ENCODE assay signal across 16 cellular contexts in the genomic region with DNA sequence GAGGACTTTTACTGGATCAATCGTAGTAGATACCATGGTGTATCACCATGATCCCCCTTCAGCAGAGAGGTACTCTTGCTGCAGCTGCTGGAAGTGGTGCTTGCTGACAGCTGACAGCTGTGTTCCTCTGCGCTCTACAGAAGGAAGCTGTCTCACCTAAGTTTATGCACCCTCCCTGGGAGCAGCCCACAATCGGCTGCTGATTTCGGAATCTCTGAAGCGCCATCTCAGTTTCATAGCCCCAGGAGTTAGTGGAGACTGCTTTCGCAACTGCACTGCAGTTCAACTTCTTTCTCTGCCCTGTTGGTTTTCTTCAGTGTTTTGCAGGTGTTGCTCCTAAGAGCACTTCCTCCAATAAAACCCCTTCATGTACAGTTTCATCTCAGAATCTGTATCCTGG.
DNase-seq lines count a peak whose midpoint lies in the region; FAIRE-seq and TF ChIP-seq lines count a peak whose summit lies in the region.
"Had no signal": no experiment of that assay in that cellular context is flagged by ENCODE, and none has a peak within 500 bp of the region (broad histone marks: within the 10 kb centered on the region; RNA-seq: fewer than 3 reads in every experiment).

No MANE protein-coding gene starts in this region.

- DNase-seq in HFFc6, result no peak
- DNase-seq in SKM-1 treated with dmso at 0.1 percent for 144 hours (lab: John Stamatoyannopoulos, UW; ENCODE audit: unreplicated experiment), result peak; percentile 29
- peak; percentile 1 for DNase-seq in fibroblast of mammary gland (ENCODE audit: low read depth)
- DNase-seq in smooth muscle cell (lab: John Stamatoyannopoulos, UW; ENCODE audit: unreplicated experiment), result no peak
- DNase-seq in substantia nigra (lab: John Stamatoyannopoulos, UW), result no peak
- DNase-seq in NCI-H1105 (lab: John Stamatoyannopoulos, UW), result no peak
- DNase-seq in GM12892 (ENCODE audit: insufficient read length), result no peak
- DNase-seq in KBM-7, result no peak
- DNase-seq: activated gamma-delta T cell treated with Interleukin-2 at 50 U/mL for 16 hours, DMS53, NCI-H1694, NCI-H446 had no signal

- WGBS in smooth muscle cell (ENCODE audit: low lambda C conversion rate), result 84% methylated on average over 6 of the region's 6 CpGs

- H3K4me1 ChIP-seq in smooth muscle cell (ENCODE audit: low read depth), result peaks cover 6% of the 10 kb centered on the region

- H3F3A ChIP-seq in smooth muscle cell (ENCODE audit: low read depth), result peaks cover 14% of the 10 kb centered on the region

- H3K27me3 Mint-ChIP-seq in HFFc6 (ENCODE audit: insufficient read depth), result no peaks in the 10 kb centered on the region; the same call in 1 of the 2 replicates
- H3K27me3 Mint-ChIP-seq: brain had no signal

- H3K4me2 ChIP-seq in smooth muscle cell, result no peak overlapping the region

- no peaks in the 10 kb centered on the region for H3K36me3 Mint-ChIP-seq in HFFc6 (ENCODE audit: low read depth)
- H3K36me3 Mint-ChIP-seq: stimulated activated effector memory CD8-positive, alpha-beta T cell treated with anti-CD3 and anti-CD28 coated beads, Interleukin-12 subunit alpha, Interleukin-12 subunit beta, amount 100 ng/mL, for 72 hours had no signal

- H3K27ac ChIP-seq in smooth muscle cell (ENCODE audit: low read depth) (peak overlapping the region; percentile 67), substantia nigra (ENCODE audit: low read depth, low read length, poor library complexity, severe bottlenecking) (no peak overlapping the region)
- H3K27ac ChIP-seq: neutrophil had no signal

- no peaks in the 10 kb centered on the region for H3K9me3 Mint-ChIP-seq in HFFc6
- H3K9me3 Mint-ChIP-seq: stimulated activated effector memory CD8-positive, alpha-beta T cell treated with anti-CD3 and anti-CD28 coated beads, Interleukin-12 subunit alpha, Interleukin-12 subunit beta, amount 100 ng/mL, for 72 hours had no signal

- H3K4me3 Mint-ChIP-seq in HFFc6, result no peak overlapping the region
- H3K4me3 Mint-ChIP-seq: stimulated activated effector memory CD8-positive, alpha-beta T cell treated with anti-CD3 and anti-CD28 coated beads, Interleukin-12 subunit alpha, Interleukin-12 subunit beta, amount 100 ng/mL, for 72 hours had no signal

- no peak for TF ChIP-seq POLR2A in GM12892 (IDR thresholded peaks at IDR 0.05; ENCODE audit: low read depth, low read length)

- peak overlapping the region; percentile 45 for H3K27ac Mint-ChIP-seq in HFFc6
- H3K27ac Mint-ChIP-seq: stimulated activated effector memory CD8-positive, alpha-beta T cell treated with anti-CD3 and anti-CD28 coated beads, Interleukin-12 subunit alpha, Interleukin-12 subunit beta, amount 100 ng/mL, for 72 hours had no signal

- H4K20me1 ChIP-seq in smooth muscle cell (ENCODE audit: low read depth), result no peaks in the 10 kb centered on the region

- no peaks in the 10 kb centered on the region for H3K36me3 ChIP-seq in smooth muscle cell (ENCODE audit: low read depth)
- H3K36me3 ChIP-seq: neutrophil had no signal

- no peak overlapping the region for H3K9ac ChIP-seq in smooth muscle cell (ENCODE audit: low read depth)

- in situ Hi-C loops in KBM-7 (cut with MboI; ENCODE audit: low pct_unique_long_range_greater_than_20kb, low sequenced_read_pairs), result no loop called here

- no peak overlapping the region for H2AFZ ChIP-seq in smooth muscle cell (ENCODE audit: low read depth)

- H3K4me3 ChIP-seq in fibroblast of mammary gland (ENCODE audit: control insufficient read depth, low read depth, low read length), result no peak overlapping the region
- no peak overlapping the region for H3K4me3 ChIP-seq in smooth muscle cell

- FAIRE-seq in GM12892 (lab: Jason Lieb, UNC), result no peak
- FAIRE-seq: urothelium cell line had no signal

- no peaks in the 10 kb centered on the region for H3K79me2 ChIP-seq in smooth muscle cell (ENCODE audit: low read depth)

- H3K9me3 ChIP-seq in smooth muscle cell (replicated peaks; ENCODE audit: low read depth), result no peaks in the 10 kb centered on the region
- H3K9me3 ChIP-seq: neutrophil had no signal

- H3K4me1 Mint-ChIP-seq in HFFc6 (ENCODE audit: low read depth), result peaks cover 43% of the 10 kb centered on the region
- H3K4me1 Mint-ChIP-seq: stimulated activated effector memory CD8-positive, alpha-beta T cell treated with anti-CD3 and anti-CD28 coated beads, Interleukin-12 subunit alpha, Interleukin-12 subunit beta, amount 100 ng/mL, for 72 hours had no signal

- TF ChIP-seq CTCF in HFFc6 (IDR thresholded peaks at IDR 0.05), result no peak
- TF ChIP-seq CTCF in fibroblast of mammary gland (conservative IDR thresholded peaks at IDR 0.05; ENCODE audit: control insufficient read depth, insufficient read depth, low read depth, low read length), result no peak
- no peak for TF ChIP-seq CTCF in smooth muscle cell (IDR thresholded peaks at IDR 0.05; ENCODE audit: borderline replicate concordance, insufficient read depth, poor library complexity, severe bottlenecking)

- H3K27me3 ChIP-seq in smooth muscle cell (ENCODE audit: low read depth), result no peaks in the 10 kb centered on the region
- H3K27me3 ChIP-seq: neutrophil had no signal

Comparison
In these comparisons a context has a peak if more than half of its experiments do, and no peak if none do; other contexts are left out.
1. DNase-seq: peak in SKM-1 treated with dmso at 0.1 percent for 144 hours (single experiment) and fibroblast of mammary gland (single experiment); none in HFFc6 (single experiment), smooth muscle cell (single experiment), substantia nigra (0 of 49), NCI-H1105 (single experiment), GM12892 (single experiment) and KBM-7 (single experiment).